Comparison of ENCODE assay signal across 17 cellular contexts in the genomic region with DNA sequence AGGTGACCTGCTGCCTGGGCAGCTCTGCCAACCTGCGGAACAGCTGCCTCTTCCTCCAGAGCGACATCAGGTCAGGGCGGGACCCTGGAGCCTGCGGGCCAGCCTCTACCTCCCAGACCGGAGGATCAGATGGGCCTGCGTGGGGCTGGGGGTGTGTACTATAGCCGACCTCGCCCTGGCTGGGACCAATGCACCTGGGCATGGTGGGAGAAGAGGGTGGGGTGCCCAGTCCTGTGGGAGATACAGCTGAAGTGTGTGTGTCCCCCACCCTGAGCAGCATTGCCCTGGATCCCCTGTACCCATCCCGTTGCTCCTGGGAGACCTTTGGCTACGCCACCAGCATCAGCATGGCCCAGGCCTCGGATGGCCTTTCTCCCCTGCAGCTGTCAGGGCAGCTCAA. TPM values are rescaled to one million over a fixed set of nuclear protein-coding genes. Genes with fewer than 3 reads are reported as not detected.
A peak's percentile ranks its signal among the peaks of the same experiment; 100 is the strongest.
DNase-seq lines count a peak whose midpoint lies in the region; ATAC-seq and TF ChIP-seq lines count a peak whose summit lies in the region.
"Had no signal": no experiment of that assay in that cellular context is flagged by ENCODE, and none has a peak within 500 bp of the region (broad histone marks: within the 10 kb centered on the region; RNA-seq: fewer than 3 reads in every experiment).

No MANE protein-coding gene starts in this region.

- H3K4me3 Mint-ChIP-seq in stimulated activated naive CD8-positive, alpha-beta T cell treated with anti-CD3 and anti-CD28 coated beads, Interleukin-15, amount 100 ng/mL, for 72 hours: no peak overlapping the region
- H3K4me3 Mint-ChIP-seq: CD14-positive monocyte; CD4-positive, alpha-beta memory T cell; H9 had no signal

- TF ChIP-seq CTCF in IMR-90 (conservative IDR thresholded peaks at IDR 0.05; ENCODE audit: low read depth, low read length): no peak

- CTCF ChIA-PET in IMR-90 (lab: Yijun Ruan, JAX): no interaction called here

- POLR2A ChIA-PET in IMR-90 (lab: Charles Lee; ENCODE audit: unreplicated experiment): no interaction called here

- no peaks in the 10 kb centered on the region for H3K9me1 ChIP-seq in IMR-90 (ENCODE audit: insufficient read depth, low read length)

- BruUV-seq in IMR-90 (replicated peaks; lab: Mats Ljungman, UMichigan): no TSS peak

- TF ChIP-seq RAD21 in IMR-90 (IDR thresholded peaks at IDR 0.05; ENCODE audit: low read length): no peak

- H3K36me3 ChIP-seq in IMR-90 (ENCODE audit: control insufficient read depth, insufficient read depth, low read length) (peaks cover 70% of the 10 kb centered on the region), neuronal stem cell (replicated peaks in 1 of 2; ENCODE audit: control insufficient read depth in 2 of 2, insufficient read depth in 2 of 2, low read length in 2 of 2) (peaks cover 66 to 98% of the 10 kb centered on the region in 2 donors)

- H3K27me3 Mint-ChIP-seq in stimulated activated naive CD8-positive, alpha-beta T cell treated with anti-CD3 and anti-CD28 coated beads, Interleukin-15, amount 100 ng/mL, for 72 hours: no peaks in the 10 kb centered on the region
- H3K27me3 Mint-ChIP-seq: CD4-positive, alpha-beta memory T cell had no signal

- H4K8ac ChIP-seq in IMR-90 (ENCODE audit: low read depth in 2 of 2, low read length in 2 of 2) (no peak overlapping the region), neuronal stem cell (ENCODE audit: low read depth, low read length) (no peak overlapping the region)

- H3K27me3 ChIP-seq in IMR-90 (ENCODE audit: control insufficient read depth, insufficient read depth, low read length) (no peaks in the 10 kb centered on the region), neuronal stem cell (ENCODE audit: control insufficient read depth in 3 of 3, insufficient read depth in 3 of 3, low read depth in 1 of 3, low read length in 3 of 3) (no peaks in the 10 kb centered on the region)
- H3K27me3 ChIP-seq: BE2C had no signal

- in situ Hi-C loops in IMR-90 (cut with MboI; ENCODE audit: low sequenced_read_pairs): no loop called here

- peaks cover 11% of the 10 kb centered on the region for H3K4me1 Mint-ChIP-seq in stimulated activated naive CD8-positive, alpha-beta T cell treated with anti-CD3 and anti-CD28 coated beads, Interleukin-15, amount 100 ng/mL, for 72 hours
- H3K4me1 Mint-ChIP-seq: CD4-positive, alpha-beta memory T cell; H9 had no signal

- H3K4me3 ChIP-seq in IMR-90 (ENCODE audit: insufficient read depth, low read depth, low read length) (no peak overlapping the region), neuronal stem cell (ENCODE audit: low read length in 2 of 2) (no peak overlapping the region)
- H3K4me3 ChIP-seq: GM12878 had no signal

- no peak overlapping the region for H2AK5ac ChIP-seq in IMR-90 (ENCODE audit: low read depth, low read length)
- no peak overlapping the region for H2AK5ac ChIP-seq in neuronal stem cell (ENCODE audit: low read depth, low read length)

- H3K4me2 ChIP-seq in IMR-90 (ENCODE audit: low read depth, low read length): no peak overlapping the region
- H3K4me2 ChIP-seq in neuronal stem cell (ENCODE audit: insufficient read depth, low read length, poor library complexity, severe bottlenecking): no peak overlapping the region

- no peak for DNase-seq in stimulated activated naive CD8-positive, alpha-beta T cell treated with anti-CD3 and anti-CD28 coated beads, Interleukin-15, amount 100 ng/mL, for 72 hours
- no peak for DNase-seq in stimulated activated naive CD8-positive, alpha-beta T cell treated with anti-CD3 and anti-CD28 coated beads, Interleukin-15, Interleukin-2, amounts not matched to agents 100 U/mL and 50 U/mL, for 24 hours
- no peak for DNase-seq in IMR-90
- DNase-seq in neuronal stem cell (ENCODE audit: low spot score): no peak
- no peak for DNase-seq in cortex of kidney (lab: John Stamatoyannopoulos, UW)
- no peak for DNase-seq in activated T-cell treated with anti-CD3 and anti-CD28 coated beads for 4 hours
- DNase-seq in kidney tubule cell (ENCODE audit: low spot score): no peak
- DNase-seq: ACHN; BE2C; Calu3; CD4-positive, alpha-beta memory T cell; DMS53; DND-41; EL; H9 had no signal

- H3K14ac ChIP-seq in IMR-90 (replicated peaks; ENCODE audit: low read depth, low read length): no peak overlapping the region
- H3K14ac ChIP-seq in neuronal stem cell (ENCODE audit: low read length): peak overlapping the region; percentile 56

- H3K27ac ChIP-seq in IMR-90 (ENCODE audit: insufficient read depth, low read length) (no peak overlapping the region), neuronal stem cell (replicated peaks; ENCODE audit: low read length) (no peak overlapping the region)

- no peak overlapping the region for H4K5ac ChIP-seq in IMR-90 (ENCODE audit: low read depth, low read length)

- peak overlapping the region; percentile 6 for H2AFZ ChIP-seq in IMR-90 (replicated peaks; ENCODE audit: low read length, poor library complexity)
- H2AFZ ChIP-seq in neuronal stem cell (ENCODE audit: low read length): no peak overlapping the region

- H3K9me3 Mint-ChIP-seq in stimulated activated naive CD8-positive, alpha-beta T cell treated with anti-CD3 and anti-CD28 coated beads, Interleukin-15, amount 100 ng/mL, for 72 hours: no peaks in the 10 kb centered on the region
- H3K9me3 Mint-ChIP-seq: CD14-positive monocyte; CD4-positive, alpha-beta memory T cell; H9 had no signal

- H3K4ac ChIP-seq in IMR-90 (ENCODE audit: low read depth, low read length) (no peak overlapping the region), neuronal stem cell (ENCODE audit: low read length) (peak overlapping the region; percentile 53)

- no peak overlapping the region for H2AK9ac ChIP-seq in IMR-90 (replicated peaks; ENCODE audit: low read depth, low read length, poor library complexity)

- 88% methylated on average over 3 of the region's 11 CpGs; no CpG with 5 or more reads in 1 of the 2 experiments for WGBS in IMR-90 (ENCODE audit: extremely low coverage in 2 of 2, insufficient read length in 1 of 2), 2 experiments
- no CpG with 5 or more reads among the region's 11 CpGs for whole genome bisulfite sequencing in neuronal stem cell (ENCODE audit: extremely low coverage in 2 of 2, insufficient read length in 2 of 2, insufficient replicate concordance in 1 of 2), 2 donors

- H3K18ac ChIP-seq in IMR-90 (ENCODE audit: low read depth, low read length): no peak overlapping the region
- no peak overlapping the region for H3K18ac ChIP-seq in neuronal stem cell (ENCODE audit: low read length)

- no peak overlapping the region for H3K23ac ChIP-seq in IMR-90 (ENCODE audit: low read depth, low read length)
- no peak overlapping the region for H3K23ac ChIP-seq in neuronal stem cell (ENCODE audit: low read depth, low read length, poor library complexity)

- no peak overlapping the region for H3K56ac ChIP-seq in IMR-90 (ENCODE audit: extremely low read depth, insufficient read depth, low read length)

- H4K91ac ChIP-seq in IMR-90 (ENCODE audit: insufficient read depth, low read depth, low read length): no peak overlapping the region
- peak overlapping the region; percentile 30 for H4K91ac ChIP-seq in neuronal stem cell (ENCODE audit: low read depth, low read length, poor library complexity)

- no peak for TF ChIP-seq POLR2A in IMR-90 (IDR thresholded peaks at IDR 0.05; ENCODE audit: low read depth, low read length)

- no peak overlapping the region for H3K27ac Mint-ChIP-seq in stimulated activated naive CD8-positive, alpha-beta T cell treated with anti-CD3 and anti-CD28 coated beads, Interleukin-15, amount 100 ng/mL, for 72 hours

- H3K79me1 ChIP-seq in IMR-90 (ENCODE audit: low read depth in 1 of 2, low read length in 2 of 2): no peaks in the 10 kb centered on the region; a peak in 1 of 4 replicates
- peaks cover 4% of the 10 kb centered on the region for H3K79me1 ChIP-seq in neuronal stem cell (ENCODE audit: low read depth, low read length)

- H2BK120ac ChIP-seq in IMR-90 (ENCODE audit: low read depth, low read length): no peak overlapping the region
- no peak overlapping the region for H2BK120ac ChIP-seq in neuronal stem cell (ENCODE audit: low read depth, low read length)

- intact Hi-C loops in IMR-90 (cut with micrococcal nuclease): no loop called here

- no peak overlapping the region for H2BK20ac ChIP-seq in IMR-90 (ENCODE audit: low read depth, low read length)

- dilution Hi-C loops in IMR-90 (cut with HindIII; ENCODE audit: low sequenced_read_pairs, unreplicated experiment): no loop called here

- H3K4me1 ChIP-seq in IMR-90 (ENCODE audit: control insufficient read depth, insufficient read depth, low read length): no peaks in the 10 kb centered on the region
- no peaks in the 10 kb centered on the region for H3K4me1 ChIP-seq in neuronal stem cell (ENCODE audit: control insufficient read depth in 2 of 2, insufficient read depth in 1 of 2, low read depth in 1 of 2, low read length in 2 of 2)
- H3K4me1 ChIP-seq: BE2C had no signal

- H2BK15ac ChIP-seq in IMR-90 (ENCODE audit: low read depth, low read length): no peak overlapping the region
- no peak overlapping the region for H2BK15ac ChIP-seq in neuronal stem cell (ENCODE audit: low read length)

- H3K9ac ChIP-seq in IMR-90 (ENCODE audit: low read depth, low read length) (no peak overlapping the region), neuronal stem cell (ENCODE audit: low read depth, low read length, poor library complexity) (peak overlapping the region; percentile 60)

- H4K20me1 ChIP-seq in IMR-90 (ENCODE audit: insufficient read depth, low read length): no peaks in the 10 kb centered on the region

- ATAC-seq in stimulated activated naive CD8-positive, alpha-beta T cell treated with anti-CD3 and anti-CD28 coated beads, Interleukin-15, amount 100 ng/mL, for 72 hours: peak; percentile 18
- no peak for ATAC-seq in stimulated activated naive CD8-positive, alpha-beta T cell treated with anti-CD3 and anti-CD28 coated beads, Interleukin-15, Interleukin-2, amounts not matched to agents 100 U/mL and 50 U/mL, for 24 hours
- no peak for ATAC-seq in IMR-90 (ENCODE audit: low read depth)
- ATAC-seq: GM12878 had no signal

- no peaks in the 10 kb centered on the region for H3K9me3 ChIP-seq in IMR-90 (ENCODE audit: control insufficient read depth, insufficient read depth, low read length)
- peaks cover 0 to 2% of the 10 kb centered on the region in 2 donors for H3K9me3 ChIP-seq in neuronal stem cell (replicated peaks in 1 of 2; ENCODE audit: control insufficient read depth in 2 of 2, insufficient read depth in 1 of 2, low read depth in 1 of 2, low read length in 2 of 2)
- H3K9me3 ChIP-seq: BE2C had no signal

- H2BK12ac ChIP-seq in neuronal stem cell (ENCODE audit: low read length): no peak overlapping the region

- H2BK5ac ChIP-seq in IMR-90 (ENCODE audit: low read depth, low read length, poor library complexity, severe bottlenecking) (no peak overlapping the region), neuronal stem cell (ENCODE audit: low read length) (peak overlapping the region; percentile 53)

RNA-seq across cellular contexts. Expression of gene CASKIN2, which starts 19.3 kb away (rescaled TPM):
- total RNA-seq in IMR-90 (2012; rRNA removed): 2.2 and 2.9 TPM in 2 replicates
- polyA plus RNA-seq in IMR-90 (2012; rRNA removed): 6.9 and 7.5 TPM in 2 replicates
- 4.7 and 6.3 TPM in 2 replicates for polyA plus RNA-seq in IMR-90 (2012; cell fraction: cytosol; rRNA removed)
- 17.2 and 50.6 TPM in 2 replicates for polyA plus RNA-seq in IMR-90 (2012; cell fraction: nucleus; rRNA removed; ENCODE audit: low replicate concordance)
- polyA plus RNA-seq in neuronal stem cell (2013, experiment 1 of 2): 7.5 TPM
- polyA plus RNA-seq in neuronal stem cell (2013, experiment 2 of 2): 7.9 TPM
- polyA plus RNA-seq: CD14-positive monocyte; CD4-positive, alpha-beta memory T cell had no signal

RNA-seq across cellular contexts. Expression of gene TSEN54, which starts 20.3 kb away (rescaled TPM):
- total RNA-seq in IMR-90 (2012; rRNA removed): 6.4 and 7.2 TPM in 2 replicates
- polyA plus RNA-seq in IMR-90 (2012; rRNA removed): 14.9 and 16.2 TPM in 2 replicates
- polyA plus RNA-seq in IMR-90 (2012; cell fraction: cytosol; rRNA removed): 9.8 and 14.7 TPM in 2 replicates
- polyA plus RNA-seq in IMR-90 (2012; cell fraction: nucleus; rRNA removed; ENCODE audit: low replicate concordance): 37.4 and 62.8 TPM in 2 replicates
- 21.2 TPM for polyA plus RNA-seq in neuronal stem cell (2013, experiment 1 of 2)
- 24.0 TPM for polyA plus RNA-seq in neuronal stem cell (2013, experiment 2 of 2)

RNA-seq across cellular contexts. Expression of gene LLGL2, which starts 29.5 kb away (rescaled TPM):
- total RNA-seq in IMR-90 (2012; rRNA removed): 0.54 and 0.56 TPM in 2 replicates
- 0.53 and 0.72 TPM in 2 replicates for polyA plus RNA-seq in IMR-90 (2012; rRNA removed)
- polyA plus RNA-seq in IMR-90 (2012; cell fraction: cytosol; rRNA removed): 1.2 and 1.6 TPM in 2 replicates
- polyA plus RNA-seq in IMR-90 (2012; cell fraction: nucleus; rRNA removed; ENCODE audit: low replicate concordance): 2.0 and 4.5 TPM in 2 replicates
- 25.2 TPM for polyA plus RNA-seq in neuronal stem cell (2013, experiment 1 of 2)
- 26.4 TPM for polyA plus RNA-seq in neuronal stem cell (2013, experiment 2 of 2)

RNA-seq across cellular contexts. Expression of gene TMEM94, which starts 39.6 kb away (rescaled TPM):
- total RNA-seq in IMR-90 (2012; rRNA removed): 8.4 and 11.4 TPM in 2 replicates
- polyA plus RNA-seq in IMR-90 (2012; rRNA removed): 59.2 and 64.7 TPM in 2 replicates
- polyA plus RNA-seq in IMR-90 (2012; cell fraction: cytosol; rRNA removed): 30.4 and 39.0 TPM in 2 replicates
- polyA plus RNA-seq in IMR-90 (2012; cell fraction: nucleus; rRNA removed; ENCODE audit: low replicate concordance): 231 and 523 TPM in 2 replicates
- 63.4 TPM for polyA plus RNA-seq in neuronal stem cell (2013, experiment 1 of 2)
- 59.4 TPM for polyA plus RNA-seq in neuronal stem cell (2013, experiment 2 of 2)
